In the genomic region with DNA sequence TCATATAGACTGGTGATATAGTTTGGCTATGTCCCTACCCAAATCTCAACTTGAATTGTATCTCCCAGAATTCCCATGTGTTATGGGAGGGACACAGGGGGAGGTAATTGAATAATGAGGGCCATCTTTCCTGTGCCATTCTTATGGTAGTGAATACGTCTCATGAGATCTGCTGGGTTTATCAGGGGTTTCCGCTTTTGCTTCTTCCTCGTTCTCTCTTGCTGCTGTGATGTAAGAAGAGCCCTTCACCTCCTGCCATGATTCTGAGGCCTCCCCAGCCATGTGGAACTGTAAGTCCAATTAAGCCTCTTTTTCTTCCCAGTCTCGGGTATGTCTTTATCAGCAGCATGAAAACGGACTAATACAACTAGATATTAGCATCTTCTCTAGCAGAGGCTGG, we compare ENCODE assay signal across 13 cellular contexts. TPM values are rescaled to one million over a fixed set of nuclear protein-coding genes. Genes with fewer than 3 reads are reported as not detected.
"Had no signal": no experiment of that assay in that cellular context is flagged by ENCODE, and none has a peak within 500 bp of the region (broad histone marks: within the 10 kb centered on the region; RNA-seq: fewer than 3 reads in every experiment).

No MANE protein-coding gene starts in this region.

RNA-seq across cellular contexts. Expression of a gene that starts 21.3 kb away (rescaled TPM):
- total RNA-seq: activated B cell treated with CpG ODN at 0.5 μM for 24 hours; activated CD4-positive, alpha-beta memory T cell treated with anti-CD3 and anti-CD28 coated beads for 36 hours; activated CD4-positive, alpha-beta memory T cell treated with anti-CD3 and anti-CD28 coated beads, Interleukin-2, amount 10 ng/mL, durations not matched to agents 7 days and 5 days; activated CD4-positive, alpha-beta T cell treated with anti-CD3 and anti-CD28 coated beads for 36 hours; activated CD4-positive, alpha-beta T cell treated with anti-CD3 and anti-CD28 coated beads, Interleukin-2, amount 10 ng/mL, durations not matched to agents 24 days and 14 days; activated CD4-positive, alpha-beta T cell treated with anti-CD3 and anti-CD28 coated beads, Interleukin-2, amount 10 ng/mL, durations not matched to agents 7 days and 5 days; activated CD8-positive, alpha-beta memory T cell treated with anti-CD3 and anti-CD28 coated beads for 36 hours; activated CD8-positive, alpha-beta memory T cell treated with anti-CD3 and anti-CD28 coated beads, Interleukin-2, amount 10 ng/mL, durations not matched to agents 7 days and 5 days; activated CD8-positive, alpha-beta T cell treated with anti-CD3 and anti-CD28 coated beads for 36 hours; activated CD8-positive, alpha-beta T cell treated with anti-CD3 and anti-CD28 coated beads, Interleukin-2, amount 10 ng/mL, durations not matched to agents 7 days and 5 days; activated T-cell treated with anti-CD3 and anti-CD28 coated beads, Interleukin-2, amount 50 U/mL, for 4 hours; T-helper 17 cell; T-helper 2 cell treated with Interferon-gamma antibody and Interleukin-4, amounts not matched to agents 100 ng/mL and 5 ng/mL, for 36 hours had no signal
